1 cellular context compared by ENCODE assay signal in genomic region chr1:50976890-50977574, GRCh38.
TF ChIP-seq lines count a peak whose summit lies in the region.

No MANE protein-coding gene starts in this region.

TF ChIP-seq in K562, 482 proteins besides CTCF, POLR2A, EP300 and RAD21 (continued from another document and continues in another):
- TF ChIP-seq, protein P1, sequence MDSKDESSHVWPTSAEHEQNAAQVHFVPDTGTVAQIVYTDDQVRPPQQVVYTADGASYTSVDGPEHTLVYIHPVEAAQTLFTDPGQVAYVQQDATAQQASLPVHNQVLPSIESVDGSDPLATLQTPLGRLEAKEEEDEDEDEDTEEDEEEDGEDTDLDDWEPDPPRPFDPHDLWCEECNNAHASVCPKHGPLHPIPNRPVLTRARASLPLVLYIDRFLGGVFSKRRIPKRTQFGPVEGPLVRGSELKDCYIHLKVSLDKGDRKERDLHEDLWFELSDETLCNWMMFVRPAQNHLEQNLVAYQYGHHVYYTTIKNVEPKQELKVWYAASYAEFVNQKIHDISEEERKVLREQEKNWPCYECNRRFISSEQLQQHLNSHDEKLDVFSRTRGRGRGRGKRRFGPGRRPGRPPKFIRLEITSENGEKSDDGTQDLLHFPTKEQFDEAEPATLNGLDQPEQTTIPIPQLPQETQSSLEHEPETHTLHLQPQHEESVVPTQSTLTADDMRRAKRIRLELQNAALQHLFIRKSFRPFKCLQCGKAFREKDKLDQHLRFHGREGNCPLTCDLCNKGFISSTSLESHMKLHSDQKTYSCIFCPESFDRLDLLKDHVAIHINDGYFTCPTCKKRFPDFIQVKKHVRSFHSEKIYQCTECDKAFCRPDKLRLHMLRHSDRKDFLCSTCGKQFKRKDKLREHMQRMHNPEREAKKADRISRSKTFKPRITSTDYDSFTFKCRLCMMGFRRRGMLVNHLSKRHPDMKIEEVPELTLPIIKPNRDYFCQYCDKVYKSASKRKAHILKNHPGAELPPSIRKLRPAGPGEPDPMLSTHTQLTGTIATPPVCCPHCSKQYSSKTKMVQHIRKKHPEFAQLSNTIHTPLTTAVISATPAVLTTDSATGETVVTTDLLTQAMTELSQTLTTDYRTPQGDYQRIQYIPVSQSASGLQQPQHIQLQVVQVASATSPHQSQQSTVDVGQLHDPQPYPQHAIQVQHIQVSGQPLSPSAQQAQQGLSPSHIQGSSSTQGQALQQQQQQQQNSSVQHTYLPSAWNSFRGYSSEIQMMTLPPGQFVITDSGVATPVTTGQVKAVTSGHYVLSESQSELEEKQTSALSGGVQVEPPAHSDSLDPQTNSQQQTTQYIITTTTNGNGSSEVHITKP (IDR thresholded peaks at IDR 0.05; ENCODE audit: partially characterized antibody): peak; percentile 88
- peak; percentile 32; the same call in 1 of the 2 replicates for TF ChIP-seq HMBOX1 (IDR thresholded peaks at IDR 0.05)
- TF ChIP-seq KLF1 (tag; IDR thresholded peaks at IDR 0.05): no peak
- TF ChIP-seq, protein P2, sequence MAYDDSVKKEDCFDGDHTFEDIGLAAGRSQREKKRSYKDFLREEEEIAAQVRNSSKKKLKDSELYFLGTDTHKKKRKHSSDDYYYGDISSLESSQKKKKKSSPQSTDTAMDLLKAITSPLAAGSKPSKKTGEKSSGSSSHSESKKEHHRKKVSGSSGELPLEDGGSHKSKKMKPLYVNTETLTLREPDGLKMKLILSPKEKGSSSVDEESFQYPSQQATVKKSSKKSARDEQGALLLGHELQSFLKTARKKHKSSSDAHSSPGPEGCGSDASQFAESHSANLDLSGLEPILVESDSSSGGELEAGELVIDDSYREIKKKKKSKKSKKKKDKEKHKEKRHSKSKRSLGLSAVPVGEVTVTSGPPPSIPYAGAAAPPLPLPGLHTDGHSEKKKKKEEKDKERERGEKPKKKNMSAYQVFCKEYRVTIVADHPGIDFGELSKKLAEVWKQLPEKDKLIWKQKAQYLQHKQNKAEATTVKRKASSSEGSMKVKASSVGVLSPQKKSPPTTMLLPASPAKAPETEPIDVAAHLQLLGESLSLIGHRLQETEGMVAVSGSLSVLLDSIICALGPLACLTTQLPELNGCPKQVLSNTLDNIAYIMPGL (CRISPR knock-in tag; IDR thresholded peaks at IDR 0.05): no peak
- peak; percentile 22; the same call in 1 of the 2 replicates for TF ChIP-seq RAD51 (IDR thresholded peaks at IDR 0.05; ENCODE audit: borderline replicate concordance, low read depth)
- TF ChIP-seq BACH1 (tag; IDR thresholded peaks at IDR 0.05): 0 out of 2 replicates have a peak, but pooled peaks have one; percentile 39
- no peak for TF ChIP-seq ADNP (tag; IDR thresholded peaks at IDR 0.05)
- peak in 1 of 2 experiments; percentile 67 for TF ChIP-seq AFF1 (IDR thresholded peaks at IDR 0.05; ENCODE audit: low read depth in 1 of 2, partially characterized antibody in 2 of 2)
- no peak for TF ChIP-seq ZC3H4 (CRISPR knock-in tag; IDR thresholded peaks at IDR 0.05; ENCODE audit: borderline replicate concordance)
- TF ChIP-seq FOXM1 (IDR thresholded peaks at IDR 0.05; ENCODE audit: low read depth): peak; percentile 76; the same call in 1 of the 2 replicates
- TF ChIP-seq FOXM1 (CRISPR knock-in tag; IDR thresholded peaks at IDR 0.05; ENCODE audit: low read depth): no peak
- no peak for TF ChIP-seq HNRNPK (IDR thresholded peaks at IDR 0.05; ENCODE audit: low read depth, low read length, poor library complexity, severe bottlenecking)
- no peak for TF ChIP-seq DACH1 (IDR thresholded peaks at IDR 0.05; ENCODE audit: partially characterized antibody)
- TF ChIP-seq TAF1 (IDR thresholded peaks at IDR 0.05; ENCODE audit: control insufficient read depth, extremely low read depth, insufficient read depth, low read length, severe bottlenecking): peak; percentile 51
- no peak for TF ChIP-seq LARP7 (IDR thresholded peaks at IDR 0.05)
- peak; percentile 36 for TF ChIP-seq SAP30 (IDR thresholded peaks at IDR 0.05; ENCODE audit: borderline replicate concordance, insufficient read depth, low read depth, low read length, poor library complexity, severe bottlenecking)
- TF ChIP-seq ASH1L (IDR thresholded peaks at IDR 0.05; ENCODE audit: borderline replicate concordance, low read depth, partially characterized antibody): peak; percentile 19
- no peak for TF ChIP-seq ETS2 (tag; IDR thresholded peaks at IDR 0.05; ENCODE audit: borderline replicate concordance, poor library complexity, severe bottlenecking)
- TF ChIP-seq ZNF589 (CRISPR knock-in tag; IDR thresholded peaks at IDR 0.05; ENCODE audit: low read depth): no peak
- TF ChIP-seq, protein P3, sequence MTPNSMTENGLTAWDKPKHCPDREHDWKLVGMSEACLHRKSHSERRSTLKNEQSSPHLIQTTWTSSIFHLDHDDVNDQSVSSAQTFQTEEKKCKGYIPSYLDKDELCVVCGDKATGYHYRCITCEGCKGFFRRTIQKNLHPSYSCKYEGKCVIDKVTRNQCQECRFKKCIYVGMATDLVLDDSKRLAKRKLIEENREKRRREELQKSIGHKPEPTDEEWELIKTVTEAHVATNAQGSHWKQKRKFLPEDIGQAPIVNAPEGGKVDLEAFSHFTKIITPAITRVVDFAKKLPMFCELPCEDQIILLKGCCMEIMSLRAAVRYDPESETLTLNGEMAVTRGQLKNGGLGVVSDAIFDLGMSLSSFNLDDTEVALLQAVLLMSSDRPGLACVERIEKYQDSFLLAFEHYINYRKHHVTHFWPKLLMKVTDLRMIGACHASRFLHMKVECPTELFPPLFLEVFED (CRISPR knock-in tag; conservative IDR thresholded peaks at IDR 0.05): no peak; the same call in 1 of the 2 replicates
- no peak for TF ChIP-seq ZKSCAN3 (CRISPR knock-in tag; IDR thresholded peaks at IDR 0.05)
- TF ChIP-seq ZNF175 (CRISPR knock-in tag; IDR thresholded peaks at IDR 0.05; ENCODE audit: low read depth): no peak
- TF ChIP-seq SPI1 (IDR thresholded peaks at IDR 0.05; ENCODE audit: borderline replicate concordance, low read depth, low read length): 0 out of 2 replicates have a peak, but pooled peaks have one; percentile 14
- TF ChIP-seq ZNF277 (CRISPR knock-in tag; IDR thresholded peaks at IDR 0.05; ENCODE audit: borderline replicate concordance): no peak
- no peak for TF ChIP-seq FOSL1 (tag; conservative IDR thresholded peaks at IDR 0.05)
- TF ChIP-seq POLR2H (tag; IDR thresholded peaks at IDR 0.05; ENCODE audit: low read depth): peak; percentile 70; the same call in 1 of the 2 replicates
- TF ChIP-seq POLR2B (IDR thresholded peaks at IDR 0.05; ENCODE audit: low read depth, partially characterized antibody): peak; percentile 10
- 0 out of 2 replicates have a peak, but pooled peaks have one; percentile 5 for TF ChIP-seq ARID4B (CRISPR knock-in tag; IDR thresholded peaks at IDR 0.05)
- TF ChIP-seq ETV1 (tag; conservative IDR thresholded peaks at IDR 0.05; ENCODE audit: low read depth): peak; percentile 56; the same call in 1 of the 2 replicates
- TF ChIP-seq CXXC5 (CRISPR knock-in tag; IDR thresholded peaks at IDR 0.05): 0 out of 2 replicates have a peak, but pooled peaks have one; percentile 27
- no peak for TF ChIP-seq NFATC3 (IDR thresholded peaks at IDR 0.05)
- peak; percentile 70; the same call in 1 of the 2 replicates for TF ChIP-seq GTF2E2 (tag; IDR thresholded peaks at IDR 0.05)
- 0 out of 2 replicates have a peak, but pooled peaks have one; percentile 12 for TF ChIP-seq TOE1 (IDR thresholded peaks at IDR 0.05; ENCODE audit: borderline replicate concordance)
- TF ChIP-seq TOE1 (CRISPR knock-in tag; IDR thresholded peaks at IDR 0.05; ENCODE audit: borderline replicate concordance, low read depth): no peak
- TF ChIP-seq POLR2AphosphoS5 (IDR thresholded peaks at IDR 0.05; ENCODE audit: control insufficient read depth, insufficient read depth, low read depth, low read length): peak; percentile 54; the same call in 1 of the 2 replicates
- no peak for TF ChIP-seq E2F3 (CRISPR knock-in tag; IDR thresholded peaks at IDR 0.05)
- 0 out of 2 replicates have a peak, but pooled peaks have one; percentile 64 for TF ChIP-seq KAT7 (CRISPR knock-in tag; IDR thresholded peaks at IDR 0.05; ENCODE audit: borderline replicate concordance)
- no peak for TF ChIP-seq MTA2 (IDR thresholded peaks at IDR 0.05; ENCODE audit: low read depth)
- no peak for TF ChIP-seq PRMT5 (CRISPR knock-in tag; IDR thresholded peaks at IDR 0.05)
- TF ChIP-seq EP400 (IDR thresholded peaks at IDR 0.05): peak; percentile 57
- TF ChIP-seq HMG20B (CRISPR knock-in tag; IDR thresholded peaks at IDR 0.05): 0 out of 2 replicates have a peak, but pooled peaks have one; percentile 11
- peak; percentile 25 for TF ChIP-seq KDM5B (IDR thresholded peaks at IDR 0.05; ENCODE audit: insufficient replicate concordance, low read depth, low read length)
- TF ChIP-seq, protein P4, sequence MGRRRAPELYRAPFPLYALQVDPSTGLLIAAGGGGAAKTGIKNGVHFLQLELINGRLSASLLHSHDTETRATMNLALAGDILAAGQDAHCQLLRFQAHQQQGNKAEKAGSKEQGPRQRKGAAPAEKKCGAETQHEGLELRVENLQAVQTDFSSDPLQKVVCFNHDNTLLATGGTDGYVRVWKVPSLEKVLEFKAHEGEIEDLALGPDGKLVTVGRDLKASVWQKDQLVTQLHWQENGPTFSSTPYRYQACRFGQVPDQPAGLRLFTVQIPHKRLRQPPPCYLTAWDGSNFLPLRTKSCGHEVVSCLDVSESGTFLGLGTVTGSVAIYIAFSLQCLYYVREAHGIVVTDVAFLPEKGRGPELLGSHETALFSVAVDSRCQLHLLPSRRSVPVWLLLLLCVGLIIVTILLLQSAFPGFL (CRISPR knock-in tag; IDR thresholded peaks at IDR 0.05): 0 out of 2 replicates have a peak, but pooled peaks have one; percentile 52
- TF ChIP-seq HOXB6 (CRISPR knock-in tag; IDR thresholded peaks at IDR 0.05; ENCODE audit: borderline replicate concordance): no peak
- peak; percentile 5; the same call in 1 of the 2 replicates for TF ChIP-seq ELF1 (tag; IDR thresholded peaks at IDR 0.05)
